Comparison of ENCODE assay signal across 13 cellular contexts in the genomic region with DNA sequence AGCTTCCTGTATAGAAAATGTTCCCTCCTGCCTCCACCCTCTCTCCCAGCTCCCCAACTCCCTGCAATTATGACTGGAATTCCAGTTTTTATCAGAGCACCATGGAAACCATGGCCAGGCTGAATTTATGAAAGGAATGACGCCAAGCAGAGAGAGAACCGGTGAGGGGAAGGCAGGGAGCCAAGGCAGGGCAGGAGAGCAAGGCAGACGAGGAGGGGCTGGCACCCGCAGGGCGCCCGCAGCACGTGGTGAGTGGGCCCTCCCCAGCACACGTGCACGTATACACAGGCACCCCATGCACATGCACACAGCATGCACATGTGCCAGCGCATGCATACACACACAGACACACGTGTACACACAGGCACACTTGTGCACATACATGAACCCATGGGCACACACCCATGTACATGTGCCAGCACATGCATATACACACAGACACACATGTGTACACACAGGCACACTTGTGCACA. TPM values are rescaled to one million over a fixed set of nuclear protein-coding genes. Genes with fewer than 3 reads are reported as not detected.
DNase-seq lines count a peak whose midpoint lies in the region; ATAC-seq and TF ChIP-seq lines count a peak whose summit lies in the region.
"Had no signal": no experiment of that assay in that cellular context is flagged by ENCODE, and none has a peak within 500 bp of the region (broad histone marks: within the 10 kb centered on the region; RNA-seq: fewer than 3 reads in every experiment).

No MANE protein-coding gene starts in this region.

- intact Hi-C loops in right lobe of liver (cut with DNase I): no loop called here
- intact Hi-C loops in activated CD4-positive, alpha-beta T cell treated with anti-CD3 and anti-CD28 coated beads for 36 hours (cut with DNase I, micrococcal nuclease): no loop called here

- CTCF ChIA-PET in activated CD4-positive, alpha-beta T cell treated with anti-CD3 and anti-CD28 coated beads for 36 hours (lab: Charles Lee): interaction anchor here (0.6 kb wide), 1 partner anchor 275 kb away, joined by 3 read pairs; no protein-coding TSS in a partner anchor

- ATAC-seq in right lobe of liver: no peak
- no peak for ATAC-seq in activated CD4-positive, alpha-beta T cell treated with anti-CD3 and anti-CD28 coated beads for 36 hours

- H3K27me3 Mint-ChIP-seq in brain: peaks cover 3% of the 10 kb centered on the region
- no peaks in the 10 kb centered on the region for H3K27me3 Mint-ChIP-seq in activated CD4-positive, alpha-beta T cell treated with anti-CD3 and anti-CD28 coated beads for 36 hours

- H3K4me3 Mint-ChIP-seq in brain: peak overlapping the region; percentile 4 to 50 (median 43)
- H3K4me3 Mint-ChIP-seq in activated CD4-positive, alpha-beta T cell treated with anti-CD3 and anti-CD28 coated beads for 36 hours: no peak overlapping the region
- H3K4me3 Mint-ChIP-seq: memory B cell had no signal

- peaks cover 75% of the 10 kb centered on the region for H3K4me1 Mint-ChIP-seq in brain
- peaks cover 21% of the 10 kb centered on the region for H3K4me1 Mint-ChIP-seq in activated CD4-positive, alpha-beta T cell treated with anti-CD3 and anti-CD28 coated beads for 36 hours

- 28% methylated on average over 2 of the region's 11 CpGs for WGBS in right lobe of liver (ENCODE audit: insufficient coverage, low coverage, low lambda C conversion rate, missing lambda C conversion rate)
- 46% methylated on average over 11 of the region's 11 CpGs for WGBS in suprapubic skin

- TF ChIP-seq EP300 in suprapubic skin (IDR thresholded peaks at IDR 0.05): no peak

- POLR2A ChIA-PET in activated CD4-positive, alpha-beta T cell treated with anti-CD3 and anti-CD28 coated beads for 36 hours (lab: Charles Lee): interaction anchor here (0.8 kb wide), 1 partner anchor 152 kb away, joined by 3 read pairs; no protein-coding TSS in a partner anchor

- H3K27ac Mint-ChIP-seq in brain: peak overlapping the region; percentile 70 to 96 (median 94)
- no peak overlapping the region for H3K27ac Mint-ChIP-seq in activated CD4-positive, alpha-beta T cell treated with anti-CD3 and anti-CD28 coated beads for 36 hours
- H3K27ac Mint-ChIP-seq: memory B cell had no signal

- H3K36me3 ChIP-seq in cardiac muscle cell (no peaks in the 10 kb centered on the region), right atrium auricular region (no peaks in the 10 kb centered on the region), right lobe of liver (no peaks in the 10 kb centered on the region), suprapubic skin (no peaks in the 10 kb centered on the region)
- H3K36me3 ChIP-seq: ascending aorta, BLaER1 had no signal

- H3K4me1 ChIP-seq in cardiac muscle cell (ENCODE audit: low read depth) (no peaks in the 10 kb centered on the region), right atrium auricular region (no peaks in the 10 kb centered on the region), right lobe of liver (peaks cover 0 to 35% (median 17%) of the 10 kb centered on the region in 4 donors), suprapubic skin (peaks cover 28% of the 10 kb centered on the region)

- DNase-seq in cardiac muscle cell (ENCODE audit: low read depth in 1 of 2, low spot score in 1 of 2): peak; percentile 33 to 91
- DNase-seq in right atrium auricular region (ENCODE audit: low spot score): no peak
- peak; percentile 16 to 69 (median 49) for DNase-seq in right lobe of liver
- no peak for DNase-seq in NCI-H2171 (lab: John Stamatoyannopoulos, UW)
- no peak for DNase-seq in T-helper 9 cell
- DNase-seq in suprapubic skin (ENCODE audit: low spot score in 2 of 2): no peak
- DNase-seq in activated CD4-positive, alpha-beta T cell treated with anti-CD3 and anti-CD28 coated beads for 36 hours: no peak
- DNase-seq: activated CD8-positive, alpha-beta memory T cell treated with anti-CD3 and anti-CD28 coated beads for 24 hours; NCI-H510A treated with DMSO at 0.1 percent for 48 hours had no signal

- H3K9me3 ChIP-seq in cardiac muscle cell (ENCODE audit: low read depth) (no peaks in the 10 kb centered on the region), right atrium auricular region (no peaks in the 10 kb centered on the region), right lobe of liver (no peaks in the 10 kb centered on the region), suprapubic skin (no peaks in the 10 kb centered on the region)
- H3K9me3 ChIP-seq: ascending aorta, BLaER1 had no signal

- no peaks in the 10 kb centered on the region for H3K36me3 Mint-ChIP-seq in brain
- H3K36me3 Mint-ChIP-seq in activated CD4-positive, alpha-beta T cell treated with anti-CD3 and anti-CD28 coated beads for 36 hours (ENCODE audit: low read depth): no peaks in the 10 kb centered on the region

- TF ChIP-seq CTCF in cardiac muscle cell (IDR thresholded peaks at IDR 0.05; ENCODE audit: low read depth, low read length) (no peak), right atrium auricular region (IDR thresholded peaks at IDR 0.05) (no peak), brain (conservative IDR thresholded peaks at IDR 0.05) (no peak), right lobe of liver (IDR thresholded peaks at IDR 0.05) (no peak), suprapubic skin (IDR thresholded peaks at IDR 0.05) (no peak)

- no peak for TF ChIP-seq POLR2A in right lobe of liver (IDR thresholded peaks at IDR 0.05)
- TF ChIP-seq POLR2A in suprapubic skin (IDR thresholded peaks at IDR 0.05): no peak

- H3K4me3 ChIP-seq in cardiac muscle cell: no peak overlapping the region
- H3K4me3 ChIP-seq in right atrium auricular region: no peak overlapping the region
- H3K4me3 ChIP-seq in right lobe of liver: no peak overlapping the region
- no peak overlapping the region for H3K4me3 ChIP-seq in suprapubic skin
- H3K4me3 ChIP-seq: ascending aorta, BLaER1 had no signal

- no peaks in the 10 kb centered on the region for H3K27me3 ChIP-seq in cardiac muscle cell
- no peaks in the 10 kb centered on the region for H3K27me3 ChIP-seq in right atrium auricular region
- no peaks in the 10 kb centered on the region for H3K27me3 ChIP-seq in right lobe of liver
- H3K27me3 ChIP-seq in suprapubic skin: peaks cover 48% of the 10 kb centered on the region
- H3K27me3 ChIP-seq: ascending aorta, BLaER1 had no signal

- H3K9me3 Mint-ChIP-seq in brain: peaks cover 0 to 4% (median 0%) of the 10 kb centered on the region in 5 experiments
- H3K9me3 Mint-ChIP-seq in activated CD4-positive, alpha-beta T cell treated with anti-CD3 and anti-CD28 coated beads for 36 hours (ENCODE audit: low read depth): no peaks in the 10 kb centered on the region
- H3K9me3 Mint-ChIP-seq: memory B cell had no signal

- H3K27ac ChIP-seq in cardiac muscle cell (peak overlapping the region; percentile 27), right atrium auricular region (no peak overlapping the region), right lobe of liver (no peak overlapping the region), suprapubic skin (no peak overlapping the region)
- H3K27ac ChIP-seq: ascending aorta, BLaER1 had no signal

RNA-seq across cellular contexts. Expression of a gene that starts 27.4 kb away (rescaled TPM):
- total RNA-seq in cardiac muscle cell (21.5 and 22.4 TPM in 2 replicates), right atrium auricular region (10 to 100 TPM in 1 of 2 donors, 1 to 10 TPM in 1; 8.4 to 11.1 TPM), right lobe of liver (1 to 10 TPM; 3.3 to 8.0 (median 5.3) TPM), suprapubic skin (10 to 100 TPM in 3 of 4 donors, 1 to 10 TPM in 1; 10.0 to 13.3 (median 11.7) TPM)
- polyA plus RNA-seq in cardiac muscle cell (22.8 and 25.9 TPM in 2 replicates), brain (ENCODE audit: insufficient read depth, low read depth, low replicate concordance) (11.8 TPM)
- total RNA-seq in activated CD4-positive, alpha-beta T cell treated with anti-CD3 and anti-CD28 coated beads for 36 hours: 10 to 100 TPM; 14.5 to 15.0 TPM

RNA-seq across cellular contexts. Expression of a gene that starts 35.8 kb away (rescaled TPM):
- total RNA-seq in cardiac muscle cell (64.4 and 83.1 TPM in 2 replicates), right atrium auricular region (10 to 100 TPM; 17.3 to 31.2 TPM), right lobe of liver (10 to 100 TPM; 40.7 to 48.1 (median 47.0) TPM), suprapubic skin (10 to 100 TPM; 32.1 to 54.1 (median 42.5) TPM)
- polyA plus RNA-seq in cardiac muscle cell (49.9 and 54.9 TPM in 2 replicates), brain (ENCODE audit: insufficient read depth, low read depth, low replicate concordance) (37.0 TPM)
- total RNA-seq in activated CD4-positive, alpha-beta T cell treated with anti-CD3 and anti-CD28 coated beads for 36 hours: 10 to 100 TPM; 43.8 to 44.7 TPM

RNA-seq across cellular contexts. Expression of a gene that starts 48.0 kb away (rescaled TPM):
- total RNA-seq in cardiac muscle cell: 7.9 and 10.3 TPM in 2 replicates
- 6.4 and 12.3 TPM in 2 replicates for polyA plus RNA-seq in cardiac muscle cell
- total RNA-seq in right atrium auricular region: 1 to 10 TPM; 4.2 to 5.7 TPM
- polyA plus RNA-seq in brain (ENCODE audit: insufficient read depth, low read depth, low replicate concordance): 17.5 TPM
- total RNA-seq in right lobe of liver: 1 to 10 TPM; 1.5 to 7.6 (median 3.5) TPM
- total RNA-seq in suprapubic skin: 10 to 100 TPM in 1 of 4 donors, 1 to 10 TPM in 3; 6.1 to 11.3 (median 8.1) TPM
- total RNA-seq in activated CD4-positive, alpha-beta T cell treated with anti-CD3 and anti-CD28 coated beads for 36 hours: not detected

Comparison
In these comparisons a context has a peak if more than half of its experiments do, and no peak if none do; other contexts are left out.
1. DNase-seq: peak in cardiac muscle cell (2 of 2) and right lobe of liver (3 of 3); none in right atrium auricular region (single experiment), NCI-H2171 (single experiment), T-helper 9 cell (single experiment), suprapubic skin (0 of 2) and activated CD4-positive, alpha-beta T cell treated with anti-CD3 and anti-CD28 coated beads for 36 hours (single experiment).